23 cellular contexts compared by ENCODE assay signal in the genomic region with DNA sequence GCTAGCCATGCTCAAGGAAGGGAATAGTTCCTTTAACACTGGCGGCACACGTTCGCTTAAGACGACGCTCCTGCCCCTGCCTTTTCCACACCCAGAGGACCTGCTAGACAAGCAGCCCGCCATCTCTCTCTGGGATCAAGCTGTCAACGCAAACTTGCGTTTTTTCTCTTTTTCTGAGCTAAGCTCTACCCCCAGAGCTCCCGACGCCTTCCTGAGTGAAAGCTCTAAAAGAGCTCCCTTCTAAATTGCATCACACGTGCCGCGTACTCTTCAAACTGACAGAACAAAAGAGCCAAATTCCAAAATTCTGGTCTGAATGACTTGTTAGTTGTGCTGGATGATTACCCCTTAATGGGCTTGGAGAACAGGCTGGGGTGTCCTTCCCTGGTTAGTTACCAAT.
"Had no signal": no experiment of that assay in that cellular context is flagged by ENCODE, and none has a peak within 500 bp of the region (broad histone marks: within the 10 kb centered on the region; RNA-seq: fewer than 3 reads in every experiment).

No MANE protein-coding gene starts in this region.

- H3K4me2 ChIP-seq: KMS-11, SK-N-SH had no signal

- H3K4me3 ChIP-seq: SJSA1 had no signal

- H3K9me3 ChIP-seq: SJSA1, SK-N-SH had no signal

- H3K4me1 ChIP-seq: SJSA1 had no signal

- ATAC-seq: HepG2 had no signal

- H3K27ac ChIP-seq: KMS-11, SJSA1 had no signal

- H3K36me3 ChIP-seq: SJSA1 had no signal

- H3K9ac ChIP-seq: KMS-11, SK-N-SH had no signal

- H3K27me3 ChIP-seq: SJSA1 had no signal

- DNase-seq: IMR-90, Kasumi-1, MM.1S, NCI-H1092 treated with DMSO at 0.1 percent for 48 hours, NCI-H1436, NCI-H187, NCI-H2029, NCI-H2081 treated with DMSO at 0.1 percent for 48 hours, NCI-H2171, NCI-H226, NCI-H446, NCI-H510A, NCI-H524 treated with DMSO at 0.1 percent for 48 hours, NCI-H69, NCI-H774, Right ventricle myocardium superior, RPMI8226, SIG-M5, SK-N-SH had no signal

- FAIRE-seq: HepG2, RCC 7860 had no signal

- H3K9me2 ChIP-seq: SK-N-SH had no signal
